ENCODE assay signal across 8 cellular contexts in the genomic region with DNA sequence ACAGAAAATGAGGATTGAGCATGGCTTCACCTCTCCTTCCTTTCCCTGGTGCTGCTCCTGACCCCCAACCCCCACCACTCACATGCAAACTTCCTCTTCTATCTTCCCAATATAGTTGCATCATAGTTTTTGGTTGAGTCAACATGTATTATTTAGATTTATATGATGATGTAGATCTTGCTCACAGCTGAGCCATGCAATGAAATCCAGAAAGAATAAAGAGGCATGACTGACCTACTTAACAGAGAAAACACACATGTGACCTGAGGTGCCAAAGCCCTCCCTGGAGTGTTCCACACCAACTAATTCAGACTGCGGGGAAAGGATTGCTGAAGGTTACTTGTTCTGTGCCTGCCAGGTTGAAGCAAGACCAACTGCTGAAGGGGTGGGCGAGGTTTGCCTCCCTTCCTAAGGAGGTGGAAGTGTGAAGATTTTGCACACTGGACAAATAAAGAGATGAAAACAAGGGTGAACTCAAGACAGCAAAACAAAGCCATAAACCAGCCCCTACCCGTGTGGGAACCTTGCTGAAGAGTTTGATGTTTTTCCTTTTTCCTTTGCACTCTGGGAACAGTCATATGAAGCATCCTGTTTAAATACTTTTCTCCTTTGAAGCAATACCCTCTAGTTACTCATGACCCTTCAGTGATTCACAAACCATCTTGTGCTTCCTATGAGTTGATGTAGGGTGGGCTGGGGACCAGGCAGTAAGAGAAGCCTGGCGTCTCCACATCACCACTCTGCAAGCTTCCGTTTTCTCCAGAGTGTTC.
DNase-seq lines count a peak whose midpoint lies in the region; ATAC-seq and TF ChIP-seq lines count a peak whose summit lies in the region.
"Had no signal": no experiment of that assay in that cellular context is flagged by ENCODE, and none has a peak within 500 bp of the region (broad histone marks: within the 10 kb centered on the region; RNA-seq: fewer than 3 reads in every experiment).

No MANE protein-coding gene starts in this region.

- peak; percentile 90 for ATAC-seq in RWPE2 (ENCODE audit: low read depth)

- no peaks in the 10 kb centered on the region for H3K27me3 ChIP-seq in RWPE2 (ENCODE audit: insufficient read depth, poor library complexity, severe bottlenecking)

- no peaks in the 10 kb centered on the region for H3K9me3 ChIP-seq in RWPE2 (ENCODE audit: severe bottlenecking)

- H3K4me1 ChIP-seq in RWPE2 (ENCODE audit: insufficient read depth, poor library complexity, severe bottlenecking) = peaks cover 37% of the 10 kb centered on the region

- peak overlapping the region; percentile 63 for H3K27ac ChIP-seq in RWPE2 (ENCODE audit: poor library complexity, severe bottlenecking)

- no peak for TF ChIP-seq CTCF in RWPE2 (IDR thresholded peaks at IDR 0.05; ENCODE audit: poor library complexity, severe bottlenecking)

- DNase-seq in HPDE6-E6E7 (ENCODE audit: extremely low spot score) = peak; percentile 32
- no peak for DNase-seq in RWPE2 (ENCODE audit: low spot score)
- DNase-seq in fibroblast of peridontal ligament (ENCODE audit: extremely low read depth) = peak; percentile 89
- DNase-seq in stromal cell of bone marrow (ENCODE audit: low read depth) = peak; percentile 76
- no peak for DNase-seq in occipital lobe (lab: John Stamatoyannopoulos, UW)
- no peak for DNase-seq in stimulated activated CD8-positive, alpha-beta memory T cell treated with anti-CD3 and anti-CD28 coated beads, Interleukin-4, amount 100 ng/mL, for 48 hours
- DNase-seq in activated naive CD4-positive, alpha-beta T cell (lab: John Stamatoyannopoulos, UW) = no peak
- DNase-seq: activated effector memory CD4-positive, alpha-beta T cell treated with Interleukin-2 at 50 U/mL for 16 hours had no signal

- H3K4me3 ChIP-seq in RWPE2 (ENCODE audit: severe bottlenecking) = no peak overlapping the region

- H3K36me3 ChIP-seq in RWPE2 (ENCODE audit: low read depth) = no peaks in the 10 kb centered on the region

Comparison
In these comparisons a context has a peak if more than half of its experiments do, and no peak if none do; other contexts are left out.
1. DNase-seq: peak in HPDE6-E6E7 (single experiment), fibroblast of peridontal ligament (single experiment) and stromal cell of bone marrow (single experiment); none in RWPE2 (single experiment), occipital lobe (single experiment), stimulated activated CD8-positive, alpha-beta memory T cell treated with anti-CD3 and anti-CD28 coated beads, Interleukin-4, amount 100 ng/mL, for 48 hours (single experiment) and activated naive CD4-positive, alpha-beta T cell (0 of 4).